Comparison of ENCODE assay signal across 8 cellular contexts in genomic region chr17:68258890-68259435, GRCh38. TPM values are rescaled to one million over a fixed set of nuclear protein-coding genes. Genes with fewer than 3 reads are reported as not detected.
DNase-seq lines count a peak whose midpoint lies in the region; ATAC-seq and TF ChIP-seq lines count a peak whose summit lies in the region.
"Not testable (repeated sequence)": the region's sequence is repeated elsewhere in the genome, so short reads cannot be mapped to it uniquely, and the experiment has no call there.

No MANE protein-coding gene starts in this region.

- H3K27ac Mint-ChIP-seq in GM23338: not testable (repeated sequence)
- H3K27ac Mint-ChIP-seq in T-helper 1 cell treated with Interleukin-12 subunit alpha and Interleukin-12 subunit beta and Interleukin-4 antibody, amounts not matched to agents 30 μg/mL and 1 μg/mL, for 36 hours: peak overlapping the region; percentile 83
- H3K27ac Mint-ChIP-seq in activated naive CD4-positive, alpha-beta T cell treated with anti-CD3 and anti-CD28 coated beads, Interleukin-2, amount 10 ng/mL, durations not matched to agents 7 days and 5 days: peak overlapping the region; percentile 89

- peak; percentile 94 for ATAC-seq in GM23338
- peak; percentile 90 for ATAC-seq in Right ventricle myocardium superior (ENCODE audit: poor library complexity)
- ATAC-seq in thoracic aorta (ENCODE audit: insufficient number of reproducible peaks, low FRiP score, low read depth): peak; percentile 42

- not testable (repeated sequence) for H3K36me3 ChIP-seq in GM23338 (ENCODE audit: insufficient read depth); parathyroid adenoma (ENCODE audit: control insufficient read depth, insufficient read depth, low read length)
- H3K36me3 ChIP-seq in thoracic aorta: peaks cover 16% of the 10 kb centered on the region

- H3K9ac ChIP-seq in parathyroid adenoma: not testable (repeated sequence)

- H3F3A ChIP-seq in GM23338 (replicated peaks; ENCODE audit: low read depth): not testable (repeated sequence)

- CTCF ChIA-PET in activated naive CD4-positive, alpha-beta T cell treated with anti-CD3 and anti-CD28 coated beads, Interleukin-2, amount 10 ng/mL, durations not matched to agents 7 days and 5 days (lab: Charles Lee): interaction anchor here (0.6 to 1.9 kb wide), 5 partner anchors 14 to 203 kb away, joined by 3 to 6 read pairs (median 5); no protein-coding TSS in a partner anchor

- H3K4me1 ChIP-seq in GM23338 (ENCODE audit: insufficient read depth); parathyroid adenoma: not testable (repeated sequence)
- peaks cover 0 to 13% of the 10 kb centered on the region in 2 donors for H3K4me1 ChIP-seq in thoracic aorta (ENCODE audit: control insufficient read depth in 1 of 2, low read depth in 2 of 2)

- H3K4me3 ChIP-seq in GM23338 (peak overlapping the region; percentile 43), thoracic aorta (peak overlapping the region; percentile 55)
- H3K4me3 ChIP-seq in parathyroid adenoma (ENCODE audit: low read depth, low read length): not testable (repeated sequence)

- DNase-seq in GM10266 (ENCODE audit: extremely low spot score) (peak; percentile 62), GM23338 (ENCODE audit: low spot score) (peak; percentile 45), HUDEP-2 (lab: John Stamatoyannopoulos, UW; ENCODE audit: unreplicated experiment in 76 of 76) (peak in 43 of 76 experiments; percentile 8 to 62 (median 29)), Right ventricle myocardium superior (peak; percentile 75)
- peak; percentile 84 for DNase-seq in activated naive CD4-positive, alpha-beta T cell treated with anti-CD3 and anti-CD28 coated beads, Interleukin-2, amount 10 ng/mL, durations not matched to agents 7 days and 5 days
- DNase-seq in thoracic aorta (ENCODE audit: low spot score): not testable (repeated sequence)

- not testable (repeated sequence) for H3K27ac ChIP-seq in GM23338 (ENCODE audit: low read depth)
- H3K27ac ChIP-seq in parathyroid adenoma: peak overlapping the region; percentile 2
- peak overlapping the region; percentile 20 to 50 for H3K27ac ChIP-seq in thoracic aorta

- H3K9me3 ChIP-seq in parathyroid adenoma (ENCODE audit: control insufficient read depth, low read length); thoracic aorta: not testable (repeated sequence)

- peaks cover 17% of the 10 kb centered on the region for H3K4me1 Mint-ChIP-seq in GM23338
- peaks cover 70% of the 10 kb centered on the region for H3K4me1 Mint-ChIP-seq in T-helper 1 cell treated with Interleukin-12 subunit alpha and Interleukin-12 subunit beta and Interleukin-4 antibody, amounts not matched to agents 30 μg/mL and 1 μg/mL, for 36 hours (ENCODE audit: low read depth)
- H3K4me1 Mint-ChIP-seq in activated naive CD4-positive, alpha-beta T cell treated with anti-CD3 and anti-CD28 coated beads, Interleukin-2, amount 10 ng/mL, durations not matched to agents 7 days and 5 days: peaks cover 88% of the 10 kb centered on the region

- not testable (repeated sequence) for H4K20me1 ChIP-seq in GM23338 (replicated peaks; ENCODE audit: insufficient read depth)

- H2AFZ ChIP-seq in GM23338 (peak overlapping the region; percentile 87; the same call in 1 of the 2 replicates), parathyroid adenoma (peak overlapping the region; percentile 71)

- not testable (repeated sequence) for H3K9me3 Mint-ChIP-seq in GM23338; T-helper 1 cell treated with Interleukin-12 subunit alpha and Interleukin-12 subunit beta and Interleukin-4 antibody, amounts not matched to agents 30 μg/mL and 1 μg/mL, for 36 hours; activated naive CD4-positive, alpha-beta T cell treated with anti-CD3 and anti-CD28 coated beads, Interleukin-2, amount 10 ng/mL, durations not matched to agents 7 days and 5 days

- not testable (repeated sequence) for H3K79me2 ChIP-seq in GM23338 (replicated peaks; ENCODE audit: insufficient read depth); parathyroid adenoma

- H3K4me3 Mint-ChIP-seq in GM23338: peak overlapping the region; percentile 71
- H3K4me3 Mint-ChIP-seq in T-helper 1 cell treated with Interleukin-12 subunit alpha and Interleukin-12 subunit beta and Interleukin-4 antibody, amounts not matched to agents 30 μg/mL and 1 μg/mL, for 36 hours: peak overlapping the region; percentile 55
- H3K4me3 Mint-ChIP-seq in activated naive CD4-positive, alpha-beta T cell treated with anti-CD3 and anti-CD28 coated beads, Interleukin-2, amount 10 ng/mL, durations not matched to agents 7 days and 5 days: peak overlapping the region; percentile 63

- intact Hi-C loops in Right ventricle myocardium superior (cut with DNase I): not testable (repeated sequence)

- TF ChIP-seq CTCF in GM10266 (IDR thresholded peaks at IDR 0.05; ENCODE audit: control insufficient read depth, insufficient read depth, low read depth, missing control alignments); GM23338 (conservative IDR thresholded peaks at IDR 0.05; ENCODE audit: low read depth in 2 of 2); parathyroid adenoma (IDR thresholded peaks at IDR 0.05); thoracic aorta (IDR thresholded peaks at IDR 0.05): not testable (repeated sequence)

- H3K36me3 Mint-ChIP-seq in GM23338 (ENCODE audit: low read depth): peaks cover 18% of the 10 kb centered on the region; the same call in 2 of the 3 replicates
- peaks cover 39% of the 10 kb centered on the region for H3K36me3 Mint-ChIP-seq in T-helper 1 cell treated with Interleukin-12 subunit alpha and Interleukin-12 subunit beta and Interleukin-4 antibody, amounts not matched to agents 30 μg/mL and 1 μg/mL, for 36 hours (ENCODE audit: low read depth)
- peaks cover 42% of the 10 kb centered on the region for H3K36me3 Mint-ChIP-seq in activated naive CD4-positive, alpha-beta T cell treated with anti-CD3 and anti-CD28 coated beads, Interleukin-2, amount 10 ng/mL, durations not matched to agents 7 days and 5 days

- H3K4me2 ChIP-seq in GM23338: peak overlapping the region; percentile 64; the same call in 1 of the 2 replicates
- H3K4me2 ChIP-seq in parathyroid adenoma (ENCODE audit: low read length): not testable (repeated sequence)

- H3K9me2 ChIP-seq in GM23338 (ENCODE audit: insufficient read depth): not testable (repeated sequence)

- H3K27me3 ChIP-seq in GM23338 (ENCODE audit: insufficient read depth); parathyroid adenoma (ENCODE audit: control insufficient read depth, insufficient read depth, low read length); thoracic aorta (replicated peaks; ENCODE audit: insufficient read depth): not testable (repeated sequence)

- H3K27me3 Mint-ChIP-seq in GM23338 (ENCODE audit: insufficient read depth, low read depth, poor library complexity); T-helper 1 cell treated with Interleukin-12 subunit alpha and Interleukin-12 subunit beta and Interleukin-4 antibody, amounts not matched to agents 30 μg/mL and 1 μg/mL, for 36 hours (ENCODE audit: low read depth); activated naive CD4-positive, alpha-beta T cell treated with anti-CD3 and anti-CD28 coated beads, Interleukin-2, amount 10 ng/mL, durations not matched to agents 7 days and 5 days: not testable (repeated sequence)

TF ChIP-seq in GM23338, 12 proteins besides CTCF, POLR2A, EP300 and RAD21:
- peak; percentile 33; the same call in 1 of the 2 replicates for TF ChIP-seq CREB1 (CRISPR knock-in tag; IDR thresholded peaks at IDR 0.05; ENCODE audit: low read depth)

RNA-seq across cellular contexts. Expression of gene AMZ2, which starts 11.1 kb away (rescaled TPM):
- 49.1 and 54.2 TPM in 2 replicates for total RNA-seq in GM23338 (2014; rRNA removed; shearing (Covaris generic))
- polyA plus RNA-seq in GM23338 (2016; fragmentation: Nextera tagmentation; extraction: Ambion mirVana): 71.5 and 83.8 TPM in 2 replicates
- 89.5 TPM for total RNA-seq in Right ventricle myocardium superior
- total RNA-seq in thoracic aorta: 10 to 100 TPM; 28.7 to 42.6 TPM

RNA-seq across cellular contexts. Expression of gene SLC16A6, which starts 32.0 kb away (rescaled TPM):
- total RNA-seq in GM23338 (2014; rRNA removed; shearing (Covaris generic)): 0.35 TPM in 1 of 2 replicates, not detected in the other
- 0.16 TPM in 1 of 2 replicates, not detected in the other for polyA plus RNA-seq in GM23338 (2016; fragmentation: Nextera tagmentation; extraction: Ambion mirVana)
- total RNA-seq in Right ventricle myocardium superior (0.16 TPM), thoracic aorta (1 to 10 TPM in 1 of 2 donors, under 1 TPM in 1; 0.41 to 1.2 TPM)

RNA-seq across cellular contexts. Expression of gene ARSG, which starts 32.3 kb away (rescaled TPM):
- 5.1 and 9.2 TPM in 2 replicates for total RNA-seq in GM23338 (2014; rRNA removed; shearing (Covaris generic))
- polyA plus RNA-seq in GM23338 (2016; fragmentation: Nextera tagmentation; extraction: Ambion mirVana): 1.7 and 2.4 TPM in 2 replicates
- total RNA-seq in Right ventricle myocardium superior (3.1 TPM), thoracic aorta (10 to 100 TPM in 1 of 2 donors, 1 to 10 TPM in 1; 5.4 to 16.9 TPM)

Comparison
In these comparisons a context has a peak if more than half of its experiments do, and no peak if none do; other contexts are left out.
1. ATAC-seq: peak in every context shown above with its lines; median percentile 94 in GM23338; 90 in Right ventricle myocardium superior; 42 in thoracic aorta.